Comparison of ENCODE assay signal across 28 cellular contexts in the genomic region with DNA sequence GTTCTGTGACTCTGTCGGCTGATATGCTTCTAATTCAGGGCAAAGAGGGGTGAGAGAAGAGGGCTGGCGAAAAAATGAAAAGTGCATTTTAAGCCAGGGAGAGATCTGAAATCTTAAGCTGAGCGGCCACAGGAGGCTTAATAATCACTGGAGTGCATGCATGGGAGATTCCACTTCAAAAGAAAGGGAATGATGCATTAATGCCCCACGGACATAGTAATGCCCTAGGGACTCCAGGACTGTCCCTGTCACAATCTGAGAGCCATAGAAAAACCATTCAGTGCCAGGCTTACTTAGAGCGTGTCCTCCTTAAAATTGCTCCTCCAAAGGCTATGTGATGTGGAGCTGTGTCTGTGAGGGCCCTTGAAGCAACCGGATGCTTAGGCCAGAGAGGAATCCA.
"Had no signal": no experiment of that assay in that cellular context is flagged by ENCODE, and none has a peak within 500 bp of the region (broad histone marks: within the 10 kb centered on the region; RNA-seq: fewer than 3 reads in every experiment).

No MANE protein-coding gene starts in this region.

- H3K36me3 ChIP-seq: gastrocnemius medialis, right lobe of liver, tibial nerve, upper lobe of right lung, uterus had no signal

- H3K36me3 Mint-ChIP-seq: mesothelial cell of epicardium; stimulated activated effector memory CD8-positive, alpha-beta T cell treated with anti-CD3 and anti-CD28 coated beads, Interleukin-12 subunit alpha, Interleukin-12 subunit beta, amount 100 ng/mL, for 72 hours had no signal

- H2AFZ ChIP-seq: parathyroid adenoma had no signal

- H3K4me1 ChIP-seq: gastrocnemius medialis, parathyroid adenoma, testis, uterus had no signal

- DNase-seq: dorsolateral prefrontal cortex; effector CD4-positive, alpha-beta T cell; foreskin fibroblast; gastrocnemius medialis; head of caudate nucleus; mesenchymal stem cell; mucosa of descending colon; naive B cell; right lobe of liver; small intestine; stimulated activated CD4-positive, alpha-beta T cell treated with anti-CD3 and anti-CD28 coated beads, Interleukin-12 subunit alpha, Interleukin-12 subunit beta, amount 100 ng/mL, for 4 hours; stimulated activated CD4-positive, alpha-beta T cell treated with anti-CD3 and anti-CD28 coated beads, Interleukin-1b, Interleukin-23, amount 100 ng/mL, for 48 hours; stimulated activated CD4-positive, alpha-beta T cell treated with anti-CD3 and anti-CD28 coated beads, Interleukin-4, amount 100 ng/mL, for 1 hour; stimulated activated naive CD8-positive, alpha-beta T cell treated with anti-CD3 and anti-CD28 coated beads, Interleukin-15, Interleukin-2, amounts not matched to agents 100 U/mL and 50 U/mL, for 24 hours; substantia nigra; testis; upper lobe of right lung; uterus had no signal

- H3K9me3 Mint-ChIP-seq: natural killer cell treated with Interleukin-12 subunit alpha and Interleukin-12 subunit beta and Interleukin-15 and Interleukin-18, amount 100 ng/mL, for 72 hours; stimulated activated effector memory CD8-positive, alpha-beta T cell treated with anti-CD3 and anti-CD28 coated beads, Interleukin-12 subunit alpha, Interleukin-12 subunit beta, amount 100 ng/mL, for 72 hours had no signal

- H3K27me3 Mint-ChIP-seq: progenitor cell of endocrine pancreas had no signal

- H3K9me3 ChIP-seq: gastrocnemius medialis, right lobe of liver, testis, uterus had no signal

- H3K27ac ChIP-seq: dorsolateral prefrontal cortex, epithelial cell of prostate, gastrocnemius medialis, parathyroid adenoma, right lobe of liver, testis, tibial nerve, upper lobe of right lung, uterus had no signal

- H3K4me3 ChIP-seq: dorsolateral prefrontal cortex, gastrocnemius medialis, mucosa of descending colon, right lobe of liver, testis, tibial nerve, upper lobe of right lung, uterus had no signal

- H3K27me3 ChIP-seq: dorsolateral prefrontal cortex, gastrocnemius medialis, right lobe of liver, testis, tibial nerve, upper lobe of right lung, uterus had no signal

- H3K79me2 ChIP-seq: parathyroid adenoma had no signal

- H3K4me1 Mint-ChIP-seq: naive B cell; neural crest cell; stimulated activated effector memory CD8-positive, alpha-beta T cell treated with anti-CD3 and anti-CD28 coated beads, Interleukin-12 subunit alpha, Interleukin-12 subunit beta, amount 100 ng/mL, for 72 hours had no signal

- H3K27ac Mint-ChIP-seq: natural killer cell treated with Interleukin-12 subunit alpha and Interleukin-12 subunit beta and Interleukin-15 and Interleukin-18, amount 100 ng/mL, for 72 hours; progenitor cell of endocrine pancreas; stimulated activated effector memory CD8-positive, alpha-beta T cell treated with anti-CD3 and anti-CD28 coated beads, Interleukin-12 subunit alpha, Interleukin-12 subunit beta, amount 100 ng/mL, for 72 hours had no signal

- H3K9ac ChIP-seq: parathyroid adenoma had no signal

- H3K4me3 Mint-ChIP-seq: mesothelial cell of epicardium; naive B cell; natural killer cell treated with Interleukin-12 subunit alpha and Interleukin-12 subunit beta and Interleukin-15 and Interleukin-18, amount 100 ng/mL, for 72 hours; neural crest cell; stimulated activated effector memory CD8-positive, alpha-beta T cell treated with anti-CD3 and anti-CD28 coated beads, Interleukin-12 subunit alpha, Interleukin-12 subunit beta, amount 100 ng/mL, for 72 hours had no signal

- ATAC-seq: esophagus mucosa; gastrocnemius medialis; left lobe of liver; mucosa of descending colon; natural killer cell treated with Interleukin-12 subunit alpha and Interleukin-12 subunit beta and Interleukin-15 and Interleukin-18, amount 100 ng/mL, for 72 hours; stimulated activated effector memory CD8-positive, alpha-beta T cell treated with anti-CD3 and anti-CD28 coated beads, Interleukin-12 subunit alpha, Interleukin-12 subunit beta, amount 100 ng/mL, for 72 hours; stimulated activated naive CD8-positive, alpha-beta T cell treated with anti-CD3 and anti-CD28 coated beads, Interleukin-15, Interleukin-2, amounts not matched to agents 100 U/mL and 50 U/mL, for 24 hours; upper lobe of right lung had no signal
